In genomic region chr3:119375106-119375505, GRCh38 we compare ENCODE assay signal across 20 cellular contexts.
DNase-seq lines count a peak whose midpoint lies in the region; ATAC-seq, FAIRE-seq and TF ChIP-seq lines count a peak whose summit lies in the region.
"Had no signal": no experiment of that assay in that cellular context is flagged by ENCODE, and none has a peak within 500 bp of the region (broad histone marks: within the 10 kb centered on the region; RNA-seq: fewer than 3 reads in every experiment).

No MANE protein-coding gene starts in this region.

- peaks cover 25% of the 10 kb centered on the region for H3K4me1 Mint-ChIP-seq in WTC11
- H3K4me1 Mint-ChIP-seq: CD8-positive, alpha-beta memory T cell had no signal

- intact Hi-C loops in endothelial cell of umbilical vein (cut with micrococcal nuclease), result no loop called here

- TF ChIP-seq POLR2A in endothelial cell of umbilical vein (IDR thresholded peaks at IDR 0.05; ENCODE audit: low read depth, low read length), result no peak

- H3K9me1 ChIP-seq in endothelial cell of umbilical vein (replicated peaks; ENCODE audit: control insufficient read depth, extremely low read depth, insufficient read depth, low read length), result no peaks in the 10 kb centered on the region

- no peak overlapping the region for H2BK12ac ChIP-seq in trophoblast cell (ENCODE audit: low read length)

- H3K27ac Mint-ChIP-seq in WTC11, result peak overlapping the region; percentile 66
- H3K27ac Mint-ChIP-seq: B cell; CD4-positive, alpha-beta T cell had no signal

- no peaks in the 10 kb centered on the region for H3K79me1 ChIP-seq in trophoblast cell (ENCODE audit: low read length)

- H4K12ac ChIP-seq in trophoblast cell (ENCODE audit: low read depth, low read length), result no peak overlapping the region

- H3K27me3 Mint-ChIP-seq in WTC11 (ENCODE audit: low read depth), result no peaks in the 10 kb centered on the region
- H3K27me3 Mint-ChIP-seq: B cell; CD4-positive, alpha-beta T cell; CD8-positive, alpha-beta memory T cell had no signal

- H3K4me2 ChIP-seq in endothelial cell of umbilical vein (ENCODE audit: insufficient read depth, low read length), result no peak overlapping the region
- H3K4me2 ChIP-seq in trophoblast cell (ENCODE audit: low read length), result no peak overlapping the region
- H3K4me2 ChIP-seq: BLaER1 had no signal

- ATAC-seq in WTC11 (peak; percentile 70), HG03432 (IDR thresholded peaks at IDR 0.05; ENCODE audit: unreplicated experiment) (no peak)
- ATAC-seq: GM12878, HCT116 had no signal

- no peak for DNase-seq in GM19239 (ENCODE audit: insufficient read length, low spot score)
- DNase-seq in WTC11 (ENCODE audit: low spot score), result no peak
- no peak for DNase-seq in endothelial cell of umbilical vein (ENCODE audit: low read depth, low spot score)
- peak; percentile 96 to 97 for DNase-seq in trophoblast cell
- DNase-seq in NOMO-1 treated with DMSO at 0.1 percent for 48 hours (lab: John Stamatoyannopoulos, UW; ENCODE audit: unreplicated experiment), result no peak
- no peak for DNase-seq in GM03348 (ENCODE audit: low spot score)
- DNase-seq in stimulated activated CD8-positive, alpha-beta memory T cell treated with anti-CD3 and anti-CD28 coated beads, Interleukin-4, amount 100 ng/mL, for 48 hours, result no peak
- DNase-seq: CD4-positive, alpha-beta T cell; CD8-positive, alpha-beta memory T cell; DMS 273 treated with DMSO at 0.1 percent for 48 hours; DMS79; EL; H9 had no signal

- no peak overlapping the region for H2AK5ac ChIP-seq in trophoblast cell (ENCODE audit: low read length)

- H4K20me1 ChIP-seq in endothelial cell of umbilical vein (replicated peaks; ENCODE audit: control insufficient read depth, extremely low read depth, insufficient read depth, low read length), result no peaks in the 10 kb centered on the region
- H4K20me1 ChIP-seq: BLaER1 had no signal

- H3K9me3 ChIP-seq in endothelial cell of umbilical vein (replicated peaks; ENCODE audit: control insufficient read depth, insufficient read depth, low read length) (no peaks in the 10 kb centered on the region), trophoblast cell (ENCODE audit: insufficient read depth, low read depth, low read length) (no peaks in the 10 kb centered on the region)
- H3K9me3 ChIP-seq: BLaER1 had no signal

- H2BK5ac ChIP-seq in trophoblast cell (ENCODE audit: low read depth, low read length, poor library complexity), result no peak overlapping the region

- H4K8ac ChIP-seq in trophoblast cell (ENCODE audit: low read depth, low read length), result no peak overlapping the region

- H3K79me2 ChIP-seq in endothelial cell of umbilical vein (ENCODE audit: control insufficient read depth, insufficient read depth, low read length) (no peaks in the 10 kb centered on the region), trophoblast cell (ENCODE audit: control insufficient read depth, insufficient read depth, low read length, poor library complexity) (no peaks in the 10 kb centered on the region)

- H3K23ac ChIP-seq in trophoblast cell (ENCODE audit: low read length), result no peak overlapping the region

- H4K91ac ChIP-seq in trophoblast cell (ENCODE audit: low read depth, low read length), result no peak overlapping the region

- H3K27me3 ChIP-seq in endothelial cell of umbilical vein (ENCODE audit: control insufficient read depth in 2 of 2, insufficient read depth in 2 of 2, low read length in 2 of 2) (no peaks in the 10 kb centered on the region), trophoblast cell (ENCODE audit: insufficient read depth, low read length) (no peaks in the 10 kb centered on the region)
- H3K27me3 ChIP-seq: BLaER1 had no signal

- no TSS peak for BruUV-seq in endothelial cell of umbilical vein (replicated peaks; lab: Mats Ljungman, UMichigan)

- H3K4me1 ChIP-seq in endothelial cell of umbilical vein (ENCODE audit: control insufficient read depth, extremely low read depth, insufficient read depth, low read length) (no peaks in the 10 kb centered on the region), trophoblast cell (ENCODE audit: control insufficient read depth in 1 of 2, insufficient read depth in 2 of 2, low read length in 2 of 2) (no peaks in the 10 kb centered on the region)

- no peak for TF ChIP-seq CTCF in WTC11 (IDR thresholded peaks at IDR 0.05)
- TF ChIP-seq CTCF in endothelial cell of umbilical vein (IDR thresholded peaks at IDR 0.05; ENCODE audit: extremely low read depth in 1 of 2, insufficient read depth in 1 of 2, low read depth in 1 of 2, low read length in 2 of 2), result no peak

- H3K14ac ChIP-seq in trophoblast cell (ENCODE audit: low read length), result no peak overlapping the region

- no peaks in the 10 kb centered on the region for H3K36me3 Mint-ChIP-seq in WTC11

- FAIRE-seq in GM19239 (lab: Jason Lieb, UNC) (peak; percentile 4), endothelial cell of umbilical vein (lab: Jason Lieb, UNC) (peak; percentile 26)
- FAIRE-seq: D721Med, GM12878 had no signal

- H3K4me3 Mint-ChIP-seq in WTC11, result no peak overlapping the region
- H3K4me3 Mint-ChIP-seq: B cell; CD4-positive, alpha-beta T cell; CD8-positive, alpha-beta memory T cell; H9 had no signal

- H3K36me3 ChIP-seq in endothelial cell of umbilical vein (ENCODE audit: control insufficient read depth in 2 of 2, extremely low read depth in 1 of 2, insufficient read depth in 2 of 2, low read length in 2 of 2), result peaks cover 0 to 13% of the 10 kb centered on the region in 2 experiments
- peaks cover 9% of the 10 kb centered on the region in 2 experiments for H3K36me3 ChIP-seq in trophoblast cell (ENCODE audit: control insufficient read depth in 1 of 2, insufficient read depth in 2 of 2, low read length in 2 of 2)
- H3K36me3 ChIP-seq: BLaER1 had no signal

- POLR2A ChIA-PET in WTC11 (lab: Charles Lee), result no interaction called here
- POLR2A ChIA-PET in endothelial cell of umbilical vein (lab: Charles Lee), result no interaction called here

- no peak overlapping the region for H2BK120ac ChIP-seq in trophoblast cell (ENCODE audit: insufficient read depth, low read length, poor library complexity)

- no peak overlapping the region for H2AFZ ChIP-seq in endothelial cell of umbilical vein (ENCODE audit: low read depth, low read length)
- H2AFZ ChIP-seq in trophoblast cell (ENCODE audit: insufficient read depth, low read length, poor library complexity), result no peak overlapping the region

- peaks cover 4% of the 10 kb centered on the region for H3K9me3 Mint-ChIP-seq in WTC11
- H3K9me3 Mint-ChIP-seq: CD4-positive, alpha-beta T cell; CD8-positive, alpha-beta memory T cell; H9 had no signal

- WGBS in trophoblast cell (ENCODE audit: extremely low coverage, insufficient coverage, insufficient read length), result no CpG with 5 or more reads among the region's 7 CpGs

- no peak overlapping the region for H3K27ac ChIP-seq in endothelial cell of umbilical vein (ENCODE audit: insufficient read depth, low read depth, low read length)
- no peak overlapping the region for H3K27ac ChIP-seq in trophoblast cell (ENCODE audit: low read depth, low read length)
- H3K27ac ChIP-seq: BLaER1, C4-2B had no signal

- dilution Hi-C loops in endothelial cell of umbilical vein (cut with MboI; ENCODE audit: extremely low pct_ligation_motif_present, low sequenced_read_pairs), result no loop called here

- no peak overlapping the region for H3K9ac ChIP-seq in endothelial cell of umbilical vein (replicated peaks; ENCODE audit: extremely low read depth, insufficient read depth, low read length)
- no peak overlapping the region for H3K9ac ChIP-seq in trophoblast cell (ENCODE audit: low read length)
- H3K9ac ChIP-seq: BLaER1 had no signal

- CTCF ChIA-PET in WTC11 (lab: Charles Lee), result no interaction called here
- CTCF ChIA-PET in endothelial cell of umbilical vein (lab: Charles Lee), result interaction anchor here (1.6 kb wide), 1 partner anchor 306 kb away, joined by 3 read pairs; no protein-coding TSS in a partner anchor

- H3K4ac ChIP-seq in trophoblast cell (ENCODE audit: low read depth, low read length), result no peak overlapping the region

- no peak overlapping the region for H3K18ac ChIP-seq in trophoblast cell (ENCODE audit: low read length)

- no peak overlapping the region for H3K4me3 ChIP-seq in endothelial cell of umbilical vein (replicated peaks in 1 of 3; ENCODE audit: insufficient read depth in 1 of 3, low read depth in 1 of 3, low read length in 3 of 3)
- H3K4me3 ChIP-seq in trophoblast cell (ENCODE audit: low read depth, low read length), result no peak overlapping the region
- H3K4me3 ChIP-seq: BLaER1, GM12878 had no signal

TF ChIP-seq in WTC11, 78 proteins besides CTCF, POLR2A, EP300 and RAD21:
- TF ChIP-seq FOXP1 (CRISPR knock-in tag; IDR thresholded peaks at IDR 0.05; ENCODE audit: borderline replicate concordance) (no peak), RELA (CRISPR knock-in tag; IDR thresholded peaks at IDR 0.05; ENCODE audit: borderline replicate concordance) (no peak)

TF ChIP-seq in endothelial cell of umbilical vein, 7 proteins besides CTCF, POLR2A, EP300 and RAD21:
- no peak for TF ChIP-seq EZH2 (IDR thresholded peaks at IDR 0.05; ENCODE audit: borderline replicate concordance, low read depth, low read length, severe bottlenecking)
- no peak for TF ChIP-seq JUN (IDR thresholded peaks at IDR 0.05; ENCODE audit: borderline replicate concordance, insufficient read depth, insufficient read length, low read depth)
- TF ChIP-seq FOS (IDR thresholded peaks at IDR 0.05; ENCODE audit: borderline replicate concordance, insufficient read depth, low read length), result no peak
- no peak for TF ChIP-seq MAX (IDR thresholded peaks at IDR 0.05; ENCODE audit: insufficient read depth, insufficient read length)
- no peak for TF ChIP-seq MYC (IDR thresholded peaks at IDR 0.05; ENCODE audit: low read depth, low read length)
- TF ChIP-seq POLR2AphosphoS5 (IDR thresholded peaks at IDR 0.05; ENCODE audit: insufficient read depth, low read depth, low read length), result no peak
- no peak for TF ChIP-seq GATA2 (IDR thresholded peaks at IDR 0.05; ENCODE audit: insufficient read depth, insufficient read length, low read depth, low read length)

Comparison
In these comparisons a context has a peak if more than half of its experiments do, and no peak if none do; other contexts are left out.
1. DNase-seq: peak in trophoblast cell (2 of 2); none in GM19239 (single experiment), WTC11 (single experiment), endothelial cell of umbilical vein (single experiment), NOMO-1 treated with DMSO at 0.1 percent for 48 hours (single experiment), GM03348 (single experiment) and stimulated activated CD8-positive, alpha-beta memory T cell treated with anti-CD3 and anti-CD28 coated beads, Interleukin-4, amount 100 ng/mL, for 48 hours (single experiment).